In genomic region chr3:42701371-42702065, GRCh38 we compare ENCODE assay signal across 8 cellular contexts. TPM values are rescaled to one million over a fixed set of nuclear protein-coding genes. Genes with fewer than 3 reads are reported as not detected.
DNase-seq lines count a peak whose midpoint lies in the region; ATAC-seq and TF ChIP-seq lines count a peak whose summit lies in the region.

No MANE protein-coding gene starts in this region.

- no peaks in the 10 kb centered on the region for H3K27me3 ChIP-seq in cardiac muscle cell

- H3K4me3 ChIP-seq in cardiac muscle cell, result no peak overlapping the region

- peaks cover 14% of the 10 kb centered on the region for H3K4me1 ChIP-seq in cardiac muscle cell (ENCODE audit: low read depth)

- H3K27ac ChIP-seq in cardiac muscle cell, result no peak overlapping the region

- no peaks in the 10 kb centered on the region for H3K36me3 ChIP-seq in cardiac muscle cell

- TF ChIP-seq CTCF in GM20000 (IDR thresholded peaks at IDR 0.05; ENCODE audit: extremely low read depth, missing control alignments) (no peak), cardiac muscle cell (IDR thresholded peaks at IDR 0.05; ENCODE audit: low read depth, low read length) (no peak)

- H3K9me3 ChIP-seq in cardiac muscle cell (ENCODE audit: low read depth), result no peaks in the 10 kb centered on the region

- DNase-seq in GM20000 (ENCODE audit: low spot score), result peak; percentile 76
- peak; percentile 85 for DNase-seq in RPMI8226
- DNase-seq in activated T-helper 9 cell treated with anti-CD3 and anti-CD28 coated beads, Interleukin-2, amount 50 U/mL, for 16 hours (ENCODE audit: low read depth), result peak; percentile 20
- peak; percentile 49 to 93 for DNase-seq in cardiac muscle cell (ENCODE audit: low read depth in 1 of 2, low spot score in 1 of 2)
- DNase-seq in putamen (ENCODE audit: low spot score), result peak; percentile 90
- no peak for DNase-seq in NCI-H1105 treated with DMSO at 0.1 percent for 48 hours (lab: John Stamatoyannopoulos, UW)

- ATAC-seq in HG03135 (IDR thresholded peaks at IDR 0.05; ENCODE audit: unreplicated experiment) (no peak), GM21367 (IDR thresholded peaks at IDR 0.05; ENCODE audit: unreplicated experiment) (no peak)

RNA-seq across cellular contexts. Expression of gene HHATL, which starts 1.1 kb away (rescaled TPM):
- total RNA-seq in cardiac muscle cell, result 4.6 and 7.8 TPM in 2 replicates
- 8.1 and 17.4 TPM in 2 replicates for polyA plus RNA-seq in cardiac muscle cell

RNA-seq across cellular contexts. Expression of gene KLHL40, which starts 16.2 kb away (rescaled TPM):
- 0.14 and 0.39 TPM in 2 replicates for total RNA-seq in cardiac muscle cell
- 0.39 and 0.66 TPM in 2 replicates for polyA plus RNA-seq in cardiac muscle cell

RNA-seq across cellular contexts. Expression of gene ZBTB47, which starts 48.0 kb away (rescaled TPM):
- total RNA-seq in cardiac muscle cell, result 20.0 and 30.1 TPM in 2 replicates
- polyA plus RNA-seq in cardiac muscle cell, result 4.1 and 5.4 TPM in 2 replicates
